In genomic region chr1:169681094-169681493, GRCh38 we compare ENCODE assay signal across 14 cellular contexts. TPM values are rescaled to one million over a fixed set of nuclear protein-coding genes. Genes with fewer than 3 reads are reported as not detected.
DNase-seq lines count a peak whose midpoint lies in the region; ATAC-seq and TF ChIP-seq lines count a peak whose summit lies in the region.
"Had no signal": no experiment of that assay in that cellular context is flagged by ENCODE, and none has a peak within 500 bp of the region (broad histone marks: within the 10 kb centered on the region; RNA-seq: fewer than 3 reads in every experiment).

No MANE protein-coding gene starts in this region.

- ATAC-seq in GM18508 (IDR thresholded peaks at IDR 0.05; ENCODE audit: insufficient read depth, unreplicated experiment) (peak; percentile 3), GM21360 (IDR thresholded peaks at IDR 0.05; ENCODE audit: unreplicated experiment) (peak; percentile 25), HG03175 (IDR thresholded peaks at IDR 0.05; ENCODE audit: unreplicated experiment) (peak; percentile 27), GM18858 (IDR thresholded peaks at IDR 0.05; ENCODE audit: unreplicated experiment) (no peak), left colon (no peak)

- TF ChIP-seq CTCF in fibroblast of mammary gland (conservative IDR thresholded peaks at IDR 0.05; ENCODE audit: control insufficient read depth, insufficient read depth, low read depth, low read length): no peak
- no peak for TF ChIP-seq CTCF in colonic mucosa (IDR thresholded peaks at IDR 0.05)

- DNase-seq in fibroblast of mammary gland (ENCODE audit: low read depth): peak; percentile 62
- no peak for DNase-seq in left colon
- no peak for DNase-seq in colonic mucosa
- DNase-seq in activated CD8-positive, alpha-beta memory T cell treated with anti-CD3 and anti-CD28 coated beads, Interleukin-2, amount 50 U/mL, for 4 hours: no peak
- DNase-seq: activated gamma-delta T cell treated with Interleukin-2 at 50 U/mL for 16 hours; effector CD8-positive, alpha-beta T cell; GOT3; NCI-H510A treated with DMSO at 0.1 percent for 48 hours; substantia nigra; SW 1271 had no signal

- intact Hi-C loops in left colon (cut with DNase I, micrococcal nuclease): no loop called here
- intact Hi-C loops in colonic mucosa (cut with DNase I): no loop called here

- H3K9ac ChIP-seq in colonic mucosa (ENCODE audit: low read depth in 2 of 2, low read length in 2 of 2): no peak overlapping the region

- no peak overlapping the region for H3K27ac ChIP-seq in colonic mucosa

- H3K27me3 ChIP-seq in colonic mucosa: no peaks in the 10 kb centered on the region

- H3K36me3 ChIP-seq in colonic mucosa: no peaks in the 10 kb centered on the region

- H3K4me3 ChIP-seq in fibroblast of mammary gland (ENCODE audit: control insufficient read depth, low read depth, low read length): no peak overlapping the region
- no peak overlapping the region for H3K4me3 ChIP-seq in colonic mucosa

- H3K9me3 ChIP-seq in colonic mucosa: no peaks in the 10 kb centered on the region

- no peaks in the 10 kb centered on the region for H3K4me1 ChIP-seq in colonic mucosa

RNA-seq across cellular contexts. Expression of gene SELL, which starts 30.3 kb away (rescaled TPM):
- total RNA-seq in left colon (1 to 10 TPM in 1 of 2 donors, under 1 TPM in 1; 0.64 to 1.7 TPM), colonic mucosa (1 to 10 TPM; 1.5 to 2.2 TPM)

RNA-seq across cellular contexts. Expression of gene SELP, which starts 51.2 kb away (rescaled TPM):
- total RNA-seq in left colon (1 to 10 TPM; 1.5 to 3.0 TPM), colonic mucosa (1 to 10 TPM; 2.6 to 3.3 TPM)

RNA-seq across cellular contexts. Expression of gene SELE, which starts 52.8 kb away (rescaled TPM):
- total RNA-seq in left colon (under 1 TPM; 0.21 to 0.61 TPM), colonic mucosa (1 to 10 TPM in 1 of 2 donors, under 1 TPM in 1; 0.20 to 4.0 TPM)

Comparison
In these comparisons a context has a peak if more than half of its experiments do, and no peak if none do; other contexts are left out.
1. ATAC-seq: peak in GM18508 (single experiment), GM21360 (single experiment) and HG03175 (single experiment); none in GM18858 (single experiment) and left colon (single experiment).